ENCODE assay signal across 11 cellular contexts in genomic region chr17:45093444-45094110, GRCh38. TPM values are rescaled to one million over a fixed set of nuclear protein-coding genes. Genes with fewer than 3 reads are reported as not detected.
DNase-seq lines count a peak whose midpoint lies in the region; ATAC-seq and TF ChIP-seq lines count a peak whose summit lies in the region.
"Had no signal": no experiment of that assay in that cellular context is flagged by ENCODE, and none has a peak within 500 bp of the region (broad histone marks: within the 10 kb centered on the region; RNA-seq: fewer than 3 reads in every experiment).

No MANE protein-coding gene starts in this region.

- TSS peak; percentile 18 for BruUV-seq in PC-9 (replicated peaks; lab: Mats Ljungman, UMichigan)

- CTCF ChIA-PET in PC-9 (lab: Charles Lee): interaction anchor here (0.5 to 0.7 kb wide), 2 partner anchors 104 to 378 kb away, joined by 3 to 4 read pairs; no protein-coding TSS in a partner anchor

- DNase-seq in PC-9 (no peak), dorsolateral prefrontal cortex (no peak), lung (ENCODE audit: low spot score) (no peak), HAP-1 (ENCODE audit: low spot score in 2 of 2) (no peak)
- DNase-seq in effector memory CD4-positive, alpha-beta T cell: no peak
- no peak for DNase-seq in activated CD8-positive, alpha-beta memory T cell treated with anti-CD3 and anti-CD28 coated beads, Interleukin-2, amount 50 U/mL, for 4 hours
- DNase-seq: DMS53, nephron progenitor cell had no signal

- peak overlapping the region; percentile 40 for H3K4me2 ChIP-seq in PC-9

- H3K4me1 ChIP-seq in PC-9 (replicated peaks; ENCODE audit: insufficient read depth) (peaks cover 21% of the 10 kb centered on the region), lung (ENCODE audit: control insufficient read depth in 2 of 2, insufficient read depth in 2 of 2, low read length in 2 of 2) (peaks cover 5 to 7% of the 10 kb centered on the region in 2 donors), HAP-1 (no peaks in the 10 kb centered on the region)
- H3K4me1 ChIP-seq in effector memory CD4-positive, alpha-beta T cell (ENCODE audit: control insufficient read depth, insufficient read depth, low read length, poor library complexity, severe bottlenecking): no peaks in the 10 kb centered on the region

- ATAC-seq in lung (ENCODE audit: insufficient read depth, low FRiP score) (no peak), HG03135 (IDR thresholded peaks at IDR 0.05; ENCODE audit: unreplicated experiment) (no peak)
- ATAC-seq: activated T-helper 17 cell treated with anti-CD3 and anti-CD28 coated beads, Interleukin-2, amount 50 U/mL, for 72 hours had no signal

- no peaks in the 10 kb centered on the region; the same call in 1 of the 2 replicates for H3K79me2 ChIP-seq in PC-9 (ENCODE audit: low read depth)

- POLR2A ChIA-PET in PC-9 (lab: Charles Lee; ENCODE audit: unreplicated experiment): interaction anchor here (0.5 to 0.6 kb wide), 2 partner anchors 34 to 125 kb away, joined by 4 to 7 read pairs; partner anchors contain the start of gene C1QL1

- intact Hi-C loops in PC-9 (cut with micrococcal nuclease; ENCODE audit: unreplicated experiment): loop anchor here (2.0 to 10.0 kb wide), 3 partner anchors 31 to 69 kb away; partner anchors contain the start of gene DCAKD
- intact Hi-C loops in dorsolateral prefrontal cortex (cut with DNase I): loop anchor here (2.0 to 10.0 kb wide), 3 partner anchors 33 to 69 kb away; partner anchors contain the start of genes NMT1 (in 1 of the 2) and PLCD3 (in 1 of the 2)

- peaks cover 62% of the 10 kb centered on the region for H3F3A ChIP-seq in PC-9 (ENCODE audit: insufficient read depth, low read depth)

- no peaks in the 10 kb centered on the region; the same call in 1 of the 2 replicates for H4K20me1 ChIP-seq in PC-9 (ENCODE audit: insufficient read depth)

- in situ Hi-C loops in HAP-1 (cut with MboI; ENCODE audit: low sequenced_read_pairs): no loop called here

- H3K27me3 ChIP-seq in PC-9 (ENCODE audit: insufficient read depth, low read depth): no peaks in the 10 kb centered on the region
- H3K27me3 ChIP-seq in dorsolateral prefrontal cortex: no peaks in the 10 kb centered on the region
- no peaks in the 10 kb centered on the region for H3K27me3 ChIP-seq in lung (ENCODE audit: control insufficient read depth, insufficient read depth)
- no peaks in the 10 kb centered on the region for H3K27me3 ChIP-seq in effector memory CD4-positive, alpha-beta T cell (replicated peaks; ENCODE audit: control insufficient read depth, insufficient read depth, low read length, poor library complexity, severe bottlenecking)
- no peaks in the 10 kb centered on the region for H3K27me3 ChIP-seq in HAP-1 (ENCODE audit: low read depth)

- H3K9me3 ChIP-seq in PC-9 (ENCODE audit: insufficient read depth, low read depth) (no peaks in the 10 kb centered on the region), lung (ENCODE audit: control insufficient read depth in 2 of 2, insufficient read depth in 1 of 2, low read length in 1 of 2) (no peaks in the 10 kb centered on the region), HAP-1 (no peaks in the 10 kb centered on the region)
- no peaks in the 10 kb centered on the region for H3K9me3 ChIP-seq in effector memory CD4-positive, alpha-beta T cell (ENCODE audit: control insufficient read depth, low read length)

- H3K27ac ChIP-seq in PC-9 (peak overlapping the region; percentile 66), dorsolateral prefrontal cortex (peak overlapping the region; percentile 65 to 95 (median 87)), lung (ENCODE audit: low read depth in 1 of 2, low read length in 1 of 2) (peak overlapping the region; percentile 74 to 86), temporal lobe (ENCODE audit: low read depth, low read length) (peak overlapping the region; percentile 84)
- H3K27ac ChIP-seq in effector memory CD4-positive, alpha-beta T cell (ENCODE audit: insufficient read depth, low read length, poor library complexity, severe bottlenecking): no peak overlapping the region

- no peaks in the 10 kb centered on the region for H3K9me2 ChIP-seq in PC-9 (ENCODE audit: insufficient read depth)

- H3K4me3 ChIP-seq in PC-9 (no peak overlapping the region), dorsolateral prefrontal cortex (peak overlapping the region in 11 of 59 donors; percentile 5 to 37 (median 24)), lung (no peak overlapping the region), HAP-1 (no peak overlapping the region)
- H3K4me3 ChIP-seq in effector memory CD4-positive, alpha-beta T cell (ENCODE audit: insufficient read depth, low read depth, low read length, poor library complexity, severe bottlenecking): no peak overlapping the region

- H2AFZ ChIP-seq in PC-9: no peak overlapping the region

- WGBS in lung, 2 donors: 68 to 82% methylated on average over 13 of the region's 13 CpGs

- no peak for TF ChIP-seq CTCF in PC-9 (conservative IDR thresholded peaks at IDR 0.05)
- peak in 1 of 56 donors; percentile 10 for TF ChIP-seq CTCF in dorsolateral prefrontal cortex (IDR thresholded peaks at IDR 0.05 in 54 of 56, conservative IDR thresholded peaks at IDR 0.05 in 2 of 56; ENCODE audit: low read depth in 1 of 56, partially characterized antibody in 56 of 56)
- no peak for TF ChIP-seq CTCF in lung (IDR thresholded peaks at IDR 0.05; ENCODE audit: control extremely low read depth, extremely low read depth)

- H3K36me3 ChIP-seq in PC-9 (ENCODE audit: low read depth) (peaks cover 20% of the 10 kb centered on the region), lung (ENCODE audit: control insufficient read depth in 2 of 2, insufficient read depth in 2 of 2, low read length in 2 of 2) (peaks cover 18 to 56% of the 10 kb centered on the region in 2 donors), HAP-1 (replicated peaks) (peaks cover 87% of the 10 kb centered on the region)
- peaks cover 77% of the 10 kb centered on the region for H3K36me3 ChIP-seq in effector memory CD4-positive, alpha-beta T cell (ENCODE audit: control insufficient read depth, insufficient read depth, low read length)

RNA-seq across cellular contexts. Expression of gene NMT1, which starts 32.5 kb away (rescaled TPM):
- 103 and 132 TPM in 2 replicates for total RNA-seq in PC-9 (2021)
- 100 to 1,000 TPM; 111 to 220 (median 159) TPM for total RNA-seq in dorsolateral prefrontal cortex
- total RNA-seq in lung: 100 to 1,000 TPM in 1 of 2 donors, 10 to 100 TPM in 1; 56.9 to 120 TPM
- polyA plus RNA-seq in lung: 10 to 100 TPM; 37.7 to 41.0 TPM
- 26.8 TPM for total RNA-seq in temporal lobe

RNA-seq across cellular contexts. Expression of gene PLCD3, which starts 38.7 kb away (rescaled TPM):
- total RNA-seq in PC-9 (2021): 92.4 and 138 TPM in 2 replicates
- total RNA-seq in dorsolateral prefrontal cortex: 100 to 1,000 TPM in 42 of 120 experiments, 10 to 100 TPM in 78; 51.7 to 195 (median 91.1) TPM
- 10 to 100 TPM in 1 of 2 donors, 1 to 10 TPM in 1; 3.6 to 43.3 TPM for total RNA-seq in lung
- 10 to 100 TPM; 13.6 to 24.2 TPM for polyA plus RNA-seq in lung
- total RNA-seq in temporal lobe: 3.9 TPM

RNA-seq across cellular contexts. Expression of gene ACBD4, which starts 41.9 kb away (rescaled TPM):
- 14.6 and 19.5 TPM in 2 replicates for total RNA-seq in PC-9 (2021)
- total RNA-seq in dorsolateral prefrontal cortex: 10 to 100 TPM; 15.7 to 37.1 (median 23.9) TPM
- 10 to 100 TPM; 12.6 to 12.7 TPM for total RNA-seq in lung
- polyA plus RNA-seq in lung: 10 to 100 TPM in 1 of 2 donors, 1 to 10 TPM in 1; 7.8 to 15.7 TPM
- 4.2 TPM for total RNA-seq in temporal lobe

RNA-seq across cellular contexts. Expression of gene DCAKD, which starts 42.1 kb away (rescaled TPM):
- total RNA-seq in PC-9 (2021) (57.9 and 68.8 TPM in 2 replicates), dorsolateral prefrontal cortex (10 to 100 TPM; 46.2 to 97.6 (median 62.3) TPM), lung (10 to 100 TPM; 26.7 to 28.8 TPM), temporal lobe (36.4 TPM)
- polyA plus RNA-seq in lung: 10 to 100 TPM; 11.8 to 13.6 TPM

RNA-seq across cellular contexts. Expression of gene HEXIM1, which starts 54.7 kb away (rescaled TPM):
- total RNA-seq in PC-9 (2021): 49.3 and 64.9 TPM in 2 replicates
- 10 to 100 TPM; 21.0 to 74.9 (median 50.4) TPM for total RNA-seq in dorsolateral prefrontal cortex
- 10 to 100 TPM; 25.3 to 34.4 TPM for total RNA-seq in lung
- polyA plus RNA-seq in lung: 10 to 100 TPM; 14.5 to 18.7 TPM
- 8.1 TPM for total RNA-seq in temporal lobe
